ENCODE assay signal across 6 cellular contexts in genomic region chr17:42120161-42121065, GRCh38.
A peak's percentile ranks its signal among the peaks of the same experiment; 100 is the strongest.
DNase-seq lines count a peak whose midpoint lies in the region; FAIRE-seq and TF ChIP-seq lines count a peak whose summit lies in the region.

No MANE protein-coding gene starts in this region.

- DNase-seq in HTR-8/SVneo (ENCODE audit: insufficient read length, low spot score) = peak; percentile 49
- peak; percentile 46 for DNase-seq in retina
- no peak for DNase-seq in SIG-M5 (lab: John Stamatoyannopoulos, UW)
- no peak for DNase-seq in AG08395 (ENCODE audit: low spot score)

- peak overlapping the region; percentile 48 for H3K4me3 Mint-ChIP-seq in dendritic cell treated with granulocyte-macrophage colony-stimulating factor and Interleukin-4, amounts not matched to agents 40 ng/mL and 50 ng/mL, for 4 days

- H3K4me1 Mint-ChIP-seq in dendritic cell treated with granulocyte-macrophage colony-stimulating factor and Interleukin-4, amounts not matched to agents 40 ng/mL and 50 ng/mL, for 4 days (ENCODE audit: low read depth) = peaks cover 50% of the 10 kb centered on the region

- peak; percentile 68 for FAIRE-seq in HTR-8/SVneo (lab: Jason Lieb, UNC)

- H3K27ac Mint-ChIP-seq in dendritic cell treated with granulocyte-macrophage colony-stimulating factor and Interleukin-4, amounts not matched to agents 40 ng/mL and 50 ng/mL, for 4 days = peak overlapping the region; percentile 72

- intact Hi-C loops in dendritic cell treated with granulocyte-macrophage colony-stimulating factor and Interleukin-4, amounts not matched to agents 40 ng/mL and 50 ng/mL, for 4 days (cut with micrococcal nuclease) = no loop called here

- peak overlapping the region; percentile 77 for H3K27ac ChIP-seq in 22Rv1

- no peak for TF ChIP-seq CTCF in 22Rv1 (IDR thresholded peaks at IDR 0.05)

- no peaks in the 10 kb centered on the region for H3K27me3 Mint-ChIP-seq in dendritic cell treated with granulocyte-macrophage colony-stimulating factor and Interleukin-4, amounts not matched to agents 40 ng/mL and 50 ng/mL, for 4 days

- H3K9me3 Mint-ChIP-seq in dendritic cell treated with granulocyte-macrophage colony-stimulating factor and Interleukin-4, amounts not matched to agents 40 ng/mL and 50 ng/mL, for 4 days = no peaks in the 10 kb centered on the region

- peaks cover 77% of the 10 kb centered on the region for H3K36me3 Mint-ChIP-seq in dendritic cell treated with granulocyte-macrophage colony-stimulating factor and Interleukin-4, amounts not matched to agents 40 ng/mL and 50 ng/mL, for 4 days (ENCODE audit: low read depth)

Comparison
In these comparisons a context has a peak if more than half of its experiments do, and no peak if none do; other contexts are left out.
1. DNase-seq: peak in HTR-8/SVneo (single experiment) and retina (single experiment); none in SIG-M5 (single experiment) and AG08395 (single experiment).